ENCODE assay signal across 16 cellular contexts in genomic region chr18:45167109-45167551, GRCh38.
DNase-seq lines count a peak whose midpoint lies in the region; ATAC-seq and TF ChIP-seq lines count a peak whose summit lies in the region.
"Had no signal": no experiment of that assay in that cellular context is flagged by ENCODE, and none has a peak within 500 bp of the region (broad histone marks: within the 10 kb centered on the region; RNA-seq: fewer than 3 reads in every experiment).

No MANE protein-coding gene starts in this region.

- intact Hi-C loops in activated CD4-positive, alpha-beta memory T cell treated with anti-CD3 and anti-CD28 coated beads for 36 hours (cut with micrococcal nuclease), result no loop called here

- H3K9me3 Mint-ChIP-seq in activated CD4-positive, alpha-beta memory T cell treated with anti-CD3 and anti-CD28 coated beads for 36 hours, result no peaks in the 10 kb centered on the region
- H3K9me3 Mint-ChIP-seq: activated CD4-positive, alpha-beta T cell treated with anti-CD3 and anti-CD28 coated beads, Interleukin-2, amount 10 ng/mL, durations not matched to agents 7 days and 5 days; memory B cell had no signal

- no peak overlapping the region for H3K27ac Mint-ChIP-seq in activated CD4-positive, alpha-beta memory T cell treated with anti-CD3 and anti-CD28 coated beads for 36 hours
- H3K27ac Mint-ChIP-seq: activated CD4-positive, alpha-beta T cell treated with anti-CD3 and anti-CD28 coated beads, Interleukin-2, amount 10 ng/mL, durations not matched to agents 7 days and 5 days; memory B cell had no signal

- H3K4me3 Mint-ChIP-seq in activated CD4-positive, alpha-beta memory T cell treated with anti-CD3 and anti-CD28 coated beads for 36 hours, result no peak overlapping the region
- H3K4me3 Mint-ChIP-seq: activated CD4-positive, alpha-beta T cell treated with anti-CD3 and anti-CD28 coated beads, Interleukin-2, amount 10 ng/mL, durations not matched to agents 7 days and 5 days; memory B cell had no signal

- H3K4me1 Mint-ChIP-seq in activated CD4-positive, alpha-beta memory T cell treated with anti-CD3 and anti-CD28 coated beads for 36 hours (ENCODE audit: low read depth), result no peaks in the 10 kb centered on the region
- H3K4me1 Mint-ChIP-seq: activated CD4-positive, alpha-beta T cell treated with anti-CD3 and anti-CD28 coated beads, Interleukin-2, amount 10 ng/mL, durations not matched to agents 7 days and 5 days had no signal

- DNase-seq in AG09309 (ENCODE audit: low read depth), result peak; percentile 71
- DNase-seq in RPMI7951 (ENCODE audit: low read depth), result peak; percentile 88
- peak; percentile 74 to 85 for DNase-seq in foreskin fibroblast
- DNase-seq in stimulated activated CD8-positive, alpha-beta memory T cell treated with anti-CD3 and anti-CD28 coated beads, Interleukin-4, amount 100 ng/mL, for 48 hours, result no peak
- DNase-seq in activated CD4-positive, alpha-beta memory T cell treated with anti-CD3 and anti-CD28 coated beads for 36 hours, result no peak
- DNase-seq in hepatic stellate cell (ENCODE audit: low spot score), result no peak
- DNase-seq: activated CD4-positive, alpha-beta T cell treated with anti-CD3 and anti-CD28 coated beads, Interleukin-2, amount 10 ng/mL, durations not matched to agents 7 days and 5 days; activated effector memory CD4-positive, alpha-beta T cell treated with anti-CD3 and anti-CD28 coated beads, Interleukin-2, amount 50 U/mL, for 16 hours; AML-193; GDM1; NCI-H1694 treated with DMSO at 0.1 percent for 48 hours had no signal

- CTCF ChIA-PET in activated CD4-positive, alpha-beta memory T cell treated with anti-CD3 and anti-CD28 coated beads for 36 hours (lab: Charles Lee), result no interaction called here

- H3K27me3 Mint-ChIP-seq in activated CD4-positive, alpha-beta memory T cell treated with anti-CD3 and anti-CD28 coated beads for 36 hours, result peaks cover 2% of the 10 kb centered on the region
- H3K27me3 Mint-ChIP-seq: memory B cell had no signal

- POLR2A ChIA-PET in activated CD4-positive, alpha-beta memory T cell treated with anti-CD3 and anti-CD28 coated beads for 36 hours (lab: Charles Lee), result no interaction called here

- TF ChIP-seq CTCF in AG09309 (IDR thresholded peaks at IDR 0.05; ENCODE audit: control insufficient read depth, insufficient read depth, low read depth, low read length, missing control alignments) (no peak), foreskin fibroblast (IDR thresholded peaks at IDR 0.05; ENCODE audit: low read depth, low read length) (no peak)

- ATAC-seq in GM19035 (IDR thresholded peaks at IDR 0.05; ENCODE audit: unreplicated experiment) (peak; percentile 62), HG02763 (IDR thresholded peaks at IDR 0.05; ENCODE audit: unreplicated experiment) (no peak)

- no peak overlapping the region for H3K4me3 ChIP-seq in AG09309 (ENCODE audit: control insufficient read depth, low read depth, low read length)
- no peak overlapping the region for H3K4me3 ChIP-seq in foreskin fibroblast (ENCODE audit: low read depth in 1 of 2, low read length in 2 of 2)
- H3K4me3 ChIP-seq: cardiac muscle cell, ovary had no signal

- no peaks in the 10 kb centered on the region for H3K36me3 Mint-ChIP-seq in activated CD4-positive, alpha-beta memory T cell treated with anti-CD3 and anti-CD28 coated beads for 36 hours
- H3K36me3 Mint-ChIP-seq: memory B cell had no signal

Comparison
In these comparisons a context has a peak if more than half of its experiments do, and no peak if none do; other contexts are left out.
1. DNase-seq: peak in AG09309 (single experiment), RPMI7951 (single experiment) and foreskin fibroblast (2 of 2); none in stimulated activated CD8-positive, alpha-beta memory T cell treated with anti-CD3 and anti-CD28 coated beads, Interleukin-4, amount 100 ng/mL, for 48 hours (single experiment), activated CD4-positive, alpha-beta memory T cell treated with anti-CD3 and anti-CD28 coated beads for 36 hours (single experiment) and hepatic stellate cell (single experiment).